In genomic region chr1:94417702-94417961, GRCh38 we compare ENCODE assay signal across 1 cellular context.
TF ChIP-seq lines count a peak whose summit lies in the region.

No MANE protein-coding gene starts in this region.

TF ChIP-seq in H1, 55 proteins besides CTCF, POLR2A, EP300 and RAD21 (continued from another document):
- TF ChIP-seq KDM4A (IDR thresholded peaks at IDR 0.05; ENCODE audit: low read depth, low read length, severe bottlenecking) (no peak), TAF7 (optimal IDR thresholded peaks at IDR 0.05; ENCODE audit: borderline replicate concordance, low read depth, low read length) (no peak), SUZ12 (IDR thresholded peaks at IDR 0.05; ENCODE audit: low read length) (no peak), CHD2 (IDR thresholded peaks at IDR 0.05; ENCODE audit: low read length) (no peak)
- TF ChIP-seq, protein P1, sequence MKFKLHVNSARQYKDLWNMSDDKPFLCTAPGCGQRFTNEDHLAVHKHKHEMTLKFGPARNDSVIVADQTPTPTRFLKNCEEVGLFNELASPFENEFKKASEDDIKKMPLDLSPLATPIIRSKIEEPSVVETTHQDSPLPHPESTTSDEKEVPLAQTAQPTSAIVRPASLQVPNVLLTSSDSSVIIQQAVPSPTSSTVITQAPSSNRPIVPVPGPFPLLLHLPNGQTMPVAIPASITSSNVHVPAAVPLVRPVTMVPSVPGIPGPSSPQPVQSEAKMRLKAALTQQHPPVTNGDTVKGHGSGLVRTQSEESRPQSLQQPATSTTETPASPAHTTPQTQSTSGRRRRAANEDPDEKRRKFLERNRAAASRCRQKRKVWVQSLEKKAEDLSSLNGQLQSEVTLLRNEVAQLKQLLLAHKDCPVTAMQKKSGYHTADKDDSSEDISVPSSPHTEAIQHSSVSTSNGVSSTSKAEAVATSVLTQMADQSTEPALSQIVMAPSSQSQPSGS (IDR thresholded peaks at IDR 0.05; ENCODE audit: low read length): no peak
TF ChIP-seq in H1: peak in this region for 0.
